21 cellular contexts compared by ENCODE assay signal in the genomic region with DNA sequence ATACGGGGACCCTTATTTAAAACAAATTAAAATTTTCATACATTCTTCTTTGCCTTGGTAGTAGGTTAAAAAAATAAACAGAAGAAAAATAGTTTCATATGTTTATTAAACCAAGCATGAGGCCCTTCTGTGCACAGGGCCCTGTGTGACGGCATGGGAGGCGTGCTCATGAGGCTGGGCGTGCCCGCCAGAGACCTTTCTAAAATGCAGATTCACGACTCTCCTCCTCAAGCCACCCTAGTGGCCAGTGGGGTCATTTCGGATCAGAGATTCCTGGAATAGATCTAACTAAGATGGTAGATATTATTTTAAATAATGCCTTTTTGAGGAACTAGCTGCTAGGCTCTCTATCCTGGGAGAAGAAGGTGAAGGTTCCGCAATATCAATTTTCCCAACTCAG. TPM values are rescaled to one million over a fixed set of nuclear protein-coding genes. Genes with fewer than 3 reads are reported as not detected.
A peak's percentile ranks its signal among the peaks of the same experiment; 100 is the strongest.
DNase-seq lines count a peak whose midpoint lies in the region; ATAC-seq and TF ChIP-seq lines count a peak whose summit lies in the region.
"Had no signal": no experiment of that assay in that cellular context is flagged by ENCODE, and none has a peak within 500 bp of the region (broad histone marks: within the 10 kb centered on the region; RNA-seq: fewer than 3 reads in every experiment).

No MANE protein-coding gene starts in this region.

- no peak overlapping the region for H3K27ac Mint-ChIP-seq in GM23338
- no peak overlapping the region for H3K27ac Mint-ChIP-seq in WTC11
- H3K27ac Mint-ChIP-seq in mesothelial cell of epicardium = no peak overlapping the region
- H3K27ac Mint-ChIP-seq in T-cell = no peak overlapping the region
- H3K27ac Mint-ChIP-seq in activated naive CD8-positive, alpha-beta T cell treated with anti-CD3 and anti-CD28 coated beads, Interleukin-2, amount 50 U/mL, for 24 hours = no peak overlapping the region

- CTCF ChIA-PET in WTC11 (lab: Charles Lee) (interaction anchor here (0.6 to 1.3 kb wide), 4 partner anchors 19 to 91 kb away, joined by 3 to 6 read pairs (median 4); no protein-coding TSS in a partner anchor), T-cell (lab: Charles Lee) (interaction anchor here in 1 of 2 donors (0.7 kb wide), 1 partner anchor 493 kb away, joined by 3 read pairs; no protein-coding TSS in a partner anchor)

- no peaks in the 10 kb centered on the region for H3K4me1 ChIP-seq in GM23338 (ENCODE audit: insufficient read depth)

- H3K4me1 Mint-ChIP-seq in GM23338 = no peaks in the 10 kb centered on the region
- peaks cover 21% of the 10 kb centered on the region for H3K4me1 Mint-ChIP-seq in WTC11
- H3K4me1 Mint-ChIP-seq in mesothelial cell of epicardium = no peaks in the 10 kb centered on the region
- H3K4me1 Mint-ChIP-seq in T-cell = no peaks in the 10 kb centered on the region
- H3K4me1 Mint-ChIP-seq in activated naive CD8-positive, alpha-beta T cell treated with anti-CD3 and anti-CD28 coated beads, Interleukin-2, amount 50 U/mL, for 24 hours = no peaks in the 10 kb centered on the region

- H3K9me3 Mint-ChIP-seq in GM23338 (no peaks in the 10 kb centered on the region), WTC11 (peaks cover under 1% of the 10 kb centered on the region; the same call in 1 of the 2 replicates), mesothelial cell of epicardium (peaks cover under 1% of the 10 kb centered on the region), T-cell (no peaks in the 10 kb centered on the region)
- H3K9me3 Mint-ChIP-seq in activated naive CD8-positive, alpha-beta T cell treated with anti-CD3 and anti-CD28 coated beads, Interleukin-2, amount 50 U/mL, for 24 hours = no peaks in the 10 kb centered on the region

- peaks cover 4% of the 10 kb centered on the region; the same call in 1 of the 2 replicates for H3K9me2 ChIP-seq in GM23338 (ENCODE audit: insufficient read depth)
- H3K9me2 ChIP-seq: SK-N-SH had no signal

- no peak overlapping the region for H2AFZ ChIP-seq in GM23338

- H3K36me3 ChIP-seq in GM23338 (ENCODE audit: insufficient read depth) = no peaks in the 10 kb centered on the region
- no peaks in the 10 kb centered on the region for H3K36me3 ChIP-seq in WERI-Rb-1

- H3K9me3 ChIP-seq in WERI-Rb-1 (ENCODE audit: severe bottlenecking) = no peaks in the 10 kb centered on the region
- H3K9me3 ChIP-seq: SK-N-SH had no signal

- H4K20me1 ChIP-seq in GM23338 (replicated peaks; ENCODE audit: insufficient read depth) = no peaks in the 10 kb centered on the region

- H3K27ac ChIP-seq in GM23338 (ENCODE audit: low read depth) (no peak overlapping the region), WERI-Rb-1 (no peak overlapping the region)
- H3K27ac ChIP-seq: KMS-11 had no signal

- H3K36me3 Mint-ChIP-seq in GM23338 (ENCODE audit: low read depth) (no peaks in the 10 kb centered on the region), WTC11 (no peaks in the 10 kb centered on the region), mesothelial cell of epicardium (no peaks in the 10 kb centered on the region), T-cell (no peaks in the 10 kb centered on the region)
- H3K36me3 Mint-ChIP-seq in activated naive CD8-positive, alpha-beta T cell treated with anti-CD3 and anti-CD28 coated beads, Interleukin-2, amount 50 U/mL, for 24 hours (ENCODE audit: low read depth) = no peaks in the 10 kb centered on the region

- H3K79me2 ChIP-seq in GM23338 (replicated peaks; ENCODE audit: insufficient read depth) = no peaks in the 10 kb centered on the region

- peaks cover 2% of the 10 kb centered on the region for H3K27me3 Mint-ChIP-seq in GM23338 (ENCODE audit: insufficient read depth, low read depth, poor library complexity)
- no peaks in the 10 kb centered on the region; the same call in 1 of the 2 replicates for H3K27me3 Mint-ChIP-seq in WTC11 (ENCODE audit: low read depth)
- H3K27me3 Mint-ChIP-seq in mesothelial cell of epicardium (ENCODE audit: low read depth) = no peaks in the 10 kb centered on the region
- H3K27me3 Mint-ChIP-seq in T-cell = peaks cover 10 to 15% of the 10 kb centered on the region in 2 donors
- H3K27me3 Mint-ChIP-seq in activated naive CD8-positive, alpha-beta T cell treated with anti-CD3 and anti-CD28 coated beads, Interleukin-2, amount 50 U/mL, for 24 hours = peaks cover 12% of the 10 kb centered on the region

- DNase-seq in GM23338 (ENCODE audit: low spot score) = peak; percentile 47
- DNase-seq in WTC11 (ENCODE audit: low spot score) = no peak
- DNase-seq in epithelial cell of proximal tubule (ENCODE audit: low read depth) = no peak
- DNase-seq in mesothelial cell of epicardium (ENCODE audit: low spot score in 2 of 2, unreplicated experiment in 2 of 2) = no peak
- DNase-seq in omental fat pad (ENCODE audit: low spot score) = no peak
- no peak for DNase-seq in T-cell
- no peak for DNase-seq in activated naive CD8-positive, alpha-beta T cell treated with anti-CD3 and anti-CD28 coated beads, Interleukin-2, amount 50 U/mL, for 24 hours
- DNase-seq in WERI-Rb-1 = no peak
- DNase-seq: DMS79 treated with DMSO at 0.1 percent for 48 hours, HCEC 1CT, NCI-H1417, NCI-H187, NCI-H2107, NCI-H2227 treated with DMSO at 0.1 percent for 48 hours, NCI-H510A treated with DMSO at 0.1 percent for 48 hours, NCI-H774, Right ventricle myocardium superior, SK-N-SH had no signal

- peak; percentile 54; the same call in 2 of the 3 replicates for ATAC-seq in GM23338
- peak; percentile 65 for ATAC-seq in WTC11
- ATAC-seq in omental fat pad (ENCODE audit: low FRiP score) = no peak
- no peak for ATAC-seq in T-cell (replicated peaks in 1 of 4)
- ATAC-seq in activated naive CD8-positive, alpha-beta T cell treated with anti-CD3 and anti-CD28 coated beads, Interleukin-2, amount 50 U/mL, for 24 hours = no peak

- POLR2A ChIA-PET in WTC11 (lab: Charles Lee) (no interaction called here), T-cell (lab: Charles Lee) (no interaction called here)

- TF ChIP-seq CTCF in GM23338 (conservative IDR thresholded peaks at IDR 0.05; ENCODE audit: low read depth in 2 of 2) (peak; percentile 19 to 42; a peak in 2 of 4 replicates), WTC11 (IDR thresholded peaks at IDR 0.05) (no peak), epithelial cell of proximal tubule (conservative IDR thresholded peaks at IDR 0.05; ENCODE audit: low read depth, low read length) (peak; percentile 18), mesothelial cell of epicardium (IDR thresholded peaks at IDR 0.05; ENCODE audit: unreplicated experiment) (peak; percentile 36), omental fat pad (IDR thresholded peaks at IDR 0.05) (no peak), WERI-Rb-1 (IDR thresholded peaks at IDR 0.05; ENCODE audit: low read depth, low read length) (no peak)

- no peak overlapping the region for H3K4me2 ChIP-seq in GM23338
- H3K4me2 ChIP-seq: KMS-11, SK-N-SH had no signal

- no peaks in the 10 kb centered on the region for H3F3A ChIP-seq in GM23338 (replicated peaks; ENCODE audit: low read depth)

- H3K27me3 ChIP-seq in GM23338 (ENCODE audit: insufficient read depth) (no peaks in the 10 kb centered on the region), WERI-Rb-1 (ENCODE audit: insufficient read depth, low read depth, severe bottlenecking) (peaks cover 30% of the 10 kb centered on the region)

- H3K4me3 ChIP-seq in GM23338 (no peak overlapping the region), epithelial cell of proximal tubule (ENCODE audit: low read depth, low read length) (no peak overlapping the region), WERI-Rb-1 (ENCODE audit: low read depth, low read length) (no peak overlapping the region)

- H3K4me3 Mint-ChIP-seq in GM23338 (no peak overlapping the region), WTC11 (no peak overlapping the region), mesothelial cell of epicardium (no peak overlapping the region), T-cell (no peak overlapping the region)
- no peak overlapping the region for H3K4me3 Mint-ChIP-seq in activated naive CD8-positive, alpha-beta T cell treated with anti-CD3 and anti-CD28 coated beads, Interleukin-2, amount 50 U/mL, for 24 hours

TF ChIP-seq in GM23338, 12 proteins besides CTCF, POLR2A, EP300 and RAD21 (continues in another document):
- TF ChIP-seq JUNB (IDR thresholded peaks at IDR 0.05; ENCODE audit: unreplicated experiment) = no peak
- TF ChIP-seq EZH2phosphoT487 (IDR thresholded peaks at IDR 0.05; ENCODE audit: unreplicated experiment) = no peak
- no peak for TF ChIP-seq ZNF331 (CRISPR knock-in tag; IDR thresholded peaks at IDR 0.05; ENCODE audit: low read depth)
- no peak for TF ChIP-seq EZH2 (IDR thresholded peaks at IDR 0.05; ENCODE audit: low read depth, unreplicated experiment)

TF ChIP-seq in WTC11, 78 proteins besides CTCF, POLR2A, EP300 and RAD21:
- TF ChIP-seq ZNF317 (CRISPR knock-in tag; IDR thresholded peaks at IDR 0.05; ENCODE audit: borderline replicate concordance, low read depth) (no peak), SMAD4 (CRISPR knock-in tag; IDR thresholded peaks at IDR 0.05) (no peak), MYBL2 (CRISPR knock-in tag; IDR thresholded peaks at IDR 0.05) (no peak), E2F4 (CRISPR knock-in tag; IDR thresholded peaks at IDR 0.05; ENCODE audit: borderline replicate concordance, low read depth) (no peak), EMX1 (CRISPR knock-in tag; IDR thresholded peaks at IDR 0.05) (no peak)
TF ChIP-seq in WTC11: peak in this region for 0.

RNA-seq across cellular contexts. Expression of gene MASP1, which starts 35.3 kb away (rescaled TPM):
- 1.6 and 5.9 TPM in 2 replicates for total RNA-seq in GM23338 (2014; rRNA removed; shearing (Covaris generic))
- polyA plus RNA-seq in GM23338 (2016; fragmentation: Nextera tagmentation; extraction: Ambion mirVana) = 1.4 and 3.0 TPM in 2 replicates
- total RNA-seq in WTC11 (2021) (2.2 to 3.5 TPM (median 3.1 TPM) in 3 replicates), epithelial cell of proximal tubule (not detected in 2 replicates), mesothelial cell of epicardium (1.4 to 2.4 TPM (median 1.5 TPM) in 3 replicates), omental fat pad (1 to 10 TPM; 3.8 to 9.9 (median 6.9) TPM), T-cell (under 1 TPM in 1 of 5 donors, not detected in 4; 0.38 TPM)
- total RNA-seq: A673, OCI-LY7 had no signal
- polyA plus RNA-seq: SK-N-SH had no signal

RNA-seq across cellular contexts. Expression of gene RTP1, which starts 58.9 kb away (rescaled TPM):
- total RNA-seq in GM23338 (2014; rRNA removed; shearing (Covaris generic)) = 4.4 and 5.9 TPM in 2 replicates
- polyA plus RNA-seq in GM23338 (2016; fragmentation: Nextera tagmentation; extraction: Ambion mirVana) = 5.4 and 6.3 TPM in 2 replicates
- total RNA-seq in WTC11 (2021) (5.1 to 5.9 TPM (median 5.6 TPM) in 3 replicates), epithelial cell of proximal tubule (not detected in 2 replicates), mesothelial cell of epicardium (not detected in 3 replicates), omental fat pad (not detected), T-cell (not detected)
- total RNA-seq: A673, OCI-LY7, Right ventricle myocardium superior had no signal
- polyA plus RNA-seq: SK-N-SH had no signal

Comparison
In these comparisons a context has a peak if more than half of its experiments do, and no peak if none do; other contexts are left out.
1. ATAC-seq: peak in GM23338 (single experiment) and WTC11 (single experiment); none in omental fat pad (single experiment), T-cell (0 of 4) and activated naive CD8-positive, alpha-beta T cell treated with anti-CD3 and anti-CD28 coated beads, Interleukin-2, amount 50 U/mL, for 24 hours (single experiment).
2. CTCF ChIP-seq: peak in GM23338 (2 of 2), epithelial cell of proximal tubule (single experiment) and mesothelial cell of epicardium (single experiment); none in WTC11 (single experiment), omental fat pad (0 of 3) and WERI-Rb-1 (single experiment).